Comparison of ENCODE assay signal across 1 cellular context in genomic region chr9:35669331-35670145, GRCh38.
TF ChIP-seq lines count a peak whose summit lies in the region.

No MANE protein-coding gene starts in this region.

TF ChIP-seq in HepG2, 621 proteins besides CTCF, POLR2A, EP300 and RAD21 (continued from another document and continues in another):
- TF ChIP-seq, protein P1, sequence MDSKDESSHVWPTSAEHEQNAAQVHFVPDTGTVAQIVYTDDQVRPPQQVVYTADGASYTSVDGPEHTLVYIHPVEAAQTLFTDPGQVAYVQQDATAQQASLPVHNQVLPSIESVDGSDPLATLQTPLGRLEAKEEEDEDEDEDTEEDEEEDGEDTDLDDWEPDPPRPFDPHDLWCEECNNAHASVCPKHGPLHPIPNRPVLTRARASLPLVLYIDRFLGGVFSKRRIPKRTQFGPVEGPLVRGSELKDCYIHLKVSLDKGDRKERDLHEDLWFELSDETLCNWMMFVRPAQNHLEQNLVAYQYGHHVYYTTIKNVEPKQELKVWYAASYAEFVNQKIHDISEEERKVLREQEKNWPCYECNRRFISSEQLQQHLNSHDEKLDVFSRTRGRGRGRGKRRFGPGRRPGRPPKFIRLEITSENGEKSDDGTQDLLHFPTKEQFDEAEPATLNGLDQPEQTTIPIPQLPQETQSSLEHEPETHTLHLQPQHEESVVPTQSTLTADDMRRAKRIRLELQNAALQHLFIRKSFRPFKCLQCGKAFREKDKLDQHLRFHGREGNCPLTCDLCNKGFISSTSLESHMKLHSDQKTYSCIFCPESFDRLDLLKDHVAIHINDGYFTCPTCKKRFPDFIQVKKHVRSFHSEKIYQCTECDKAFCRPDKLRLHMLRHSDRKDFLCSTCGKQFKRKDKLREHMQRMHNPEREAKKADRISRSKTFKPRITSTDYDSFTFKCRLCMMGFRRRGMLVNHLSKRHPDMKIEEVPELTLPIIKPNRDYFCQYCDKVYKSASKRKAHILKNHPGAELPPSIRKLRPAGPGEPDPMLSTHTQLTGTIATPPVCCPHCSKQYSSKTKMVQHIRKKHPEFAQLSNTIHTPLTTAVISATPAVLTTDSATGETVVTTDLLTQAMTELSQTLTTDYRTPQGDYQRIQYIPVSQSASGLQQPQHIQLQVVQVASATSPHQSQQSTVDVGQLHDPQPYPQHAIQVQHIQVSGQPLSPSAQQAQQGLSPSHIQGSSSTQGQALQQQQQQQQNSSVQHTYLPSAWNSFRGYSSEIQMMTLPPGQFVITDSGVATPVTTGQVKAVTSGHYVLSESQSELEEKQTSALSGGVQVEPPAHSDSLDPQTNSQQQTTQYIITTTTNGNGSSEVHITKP (CRISPR knock-in tag; IDR thresholded peaks at IDR 0.05; ENCODE audit: low read depth) = peak; percentile 75
- TF ChIP-seq HHEX (CRISPR knock-in tag; IDR thresholded peaks at IDR 0.05) (no peak), HOXA3 (CRISPR knock-in tag; IDR thresholded peaks at IDR 0.05) (peak; percentile 42), RFXANK (CRISPR knock-in tag; IDR thresholded peaks at IDR 0.05) (no peak), NAIF1 (CRISPR knock-in tag; IDR thresholded peaks at IDR 0.05; ENCODE audit: borderline replicate concordance) (0 out of 2 replicates have a peak, but pooled peaks have one; percentile 51), RELA (CRISPR knock-in tag; IDR thresholded peaks at IDR 0.05) (no peak), GPN1 (CRISPR knock-in tag; IDR thresholded peaks at IDR 0.05; ENCODE audit: borderline replicate concordance) (no peak), GATAD2A (CRISPR knock-in tag; IDR thresholded peaks at IDR 0.05) (peak; percentile 86), GATAD1 (CRISPR knock-in tag; IDR thresholded peaks at IDR 0.05) (peak; percentile 47; the same call in 1 of the 2 replicates), KDM5A (IDR thresholded peaks at IDR 0.05; ENCODE audit: borderline replicate concordance, low read length) (no peak), TP53 (CRISPR knock-in tag; conservative IDR thresholded peaks at IDR 0.05) (no peak), POGZ (CRISPR knock-in tag; IDR thresholded peaks at IDR 0.05) (peak; percentile 49), ZNF777 (CRISPR knock-in tag; IDR thresholded peaks at IDR 0.05) (no peak), ZNF33B (CRISPR knock-in tag; IDR thresholded peaks at IDR 0.05) (no peak; the same call in 1 of the 2 replicates), MAFF (IDR thresholded peaks at IDR 0.05; ENCODE audit: low read depth, low read length) (no peak), ONECUT2 (CRISPR knock-in tag; IDR thresholded peaks at IDR 0.05) (no peak), ZNF674 (CRISPR knock-in tag; IDR thresholded peaks at IDR 0.05; ENCODE audit: low read depth) (no peak), HOXD1 (CRISPR knock-in tag; IDR thresholded peaks at IDR 0.05) (no peak; the same call in 1 of the 2 replicates), PHF20 (CRISPR knock-in tag; IDR thresholded peaks at IDR 0.05) (no peak), SMYD3 (CRISPR knock-in tag; IDR thresholded peaks at IDR 0.05) (0 out of 2 replicates have a peak, but pooled peaks have one; percentile 39), TAF15 (IDR thresholded peaks at IDR 0.05; ENCODE audit: low read depth, low read length, poor library complexity, severe bottlenecking) (no peak), ZNF781 (CRISPR knock-in tag; IDR thresholded peaks at IDR 0.05; ENCODE audit: borderline replicate concordance, not compliant biosample characterization) (no peak), RARG (CRISPR knock-in tag; IDR thresholded peaks at IDR 0.05; ENCODE audit: low read depth) (no peak), MAF1 (CRISPR knock-in tag; IDR thresholded peaks at IDR 0.05; ENCODE audit: borderline replicate concordance) (no peak), ZNF703 (CRISPR knock-in tag; IDR thresholded peaks at IDR 0.05; ENCODE audit: borderline replicate concordance) (no peak), IRX3 (CRISPR knock-in tag; IDR thresholded peaks at IDR 0.05; ENCODE audit: borderline replicate concordance, low read depth) (no peak), ZNF768 (CRISPR knock-in tag; IDR thresholded peaks at IDR 0.05) (peak; percentile 56; the same call in 1 of the 2 replicates), ZNF329 (CRISPR knock-in tag; IDR thresholded peaks at IDR 0.05; ENCODE audit: low read depth) (no peak), MTF1 (CRISPR knock-in tag; IDR thresholded peaks at IDR 0.05) (no peak), PREB (CRISPR knock-in tag; IDR thresholded peaks at IDR 0.05) (no peak), ZNF75D (CRISPR knock-in tag; IDR thresholded peaks at IDR 0.05; ENCODE audit: borderline replicate concordance) (no peak), ZNF879 (CRISPR knock-in tag; IDR thresholded peaks at IDR 0.05) (no peak), NCOR1 (IDR thresholded peaks at IDR 0.05; ENCODE audit: borderline replicate concordance, low read length) (peak; percentile 79; the same call in 1 of the 2 replicates), ZFX (CRISPR knock-in tag; IDR thresholded peaks at IDR 0.05; ENCODE audit: low read depth) (no peak), ZFP1 (CRISPR knock-in tag; IDR thresholded peaks at IDR 0.05) (peak; percentile 72; the same call in 1 of the 2 replicates), BRD4 (CRISPR knock-in tag; IDR thresholded peaks at IDR 0.05) (no peak), ZNF598 (CRISPR knock-in tag; IDR thresholded peaks at IDR 0.05; ENCODE audit: borderline replicate concordance) (no peak), ERF (CRISPR knock-in tag; IDR thresholded peaks at IDR 0.05) (peak; percentile 43), ZNF562 (CRISPR knock-in tag; IDR thresholded peaks at IDR 0.05; ENCODE audit: borderline replicate concordance) (no peak), TBX2 (CRISPR knock-in tag; IDR thresholded peaks at IDR 0.05; ENCODE audit: borderline replicate concordance) (peak; percentile 53; the same call in 1 of the 2 replicates), ZBTB8A (CRISPR knock-in tag; IDR thresholded peaks at IDR 0.05; ENCODE audit: borderline replicate concordance, low read depth) (no peak), JUND (CRISPR knock-in tag; IDR thresholded peaks at IDR 0.05) (no peak), FOXA1 (IDR thresholded peaks at IDR 0.05) (no peak), FOXA1 (CRISPR knock-in tag; IDR thresholded peaks at IDR 0.05) (peak; percentile 49), YEATS4 (CRISPR knock-in tag; IDR thresholded peaks at IDR 0.05; ENCODE audit: borderline replicate concordance) (no peak), MIER3 (CRISPR knock-in tag; IDR thresholded peaks at IDR 0.05; ENCODE audit: borderline replicate concordance) (no peak; the same call in 1 of the 2 replicates), TEF (CRISPR knock-in tag; IDR thresholded peaks at IDR 0.05) (no peak), NBN (conservative IDR thresholded peaks at IDR 0.05) (no peak), ZNF343 (CRISPR knock-in tag; IDR thresholded peaks at IDR 0.05) (no peak), HOXA7 (CRISPR knock-in tag; IDR thresholded peaks at IDR 0.05) (no peak), JUNB (CRISPR knock-in tag; IDR thresholded peaks at IDR 0.05; ENCODE audit: borderline replicate concordance) (no peak), EEA1 (CRISPR knock-in tag; IDR thresholded peaks at IDR 0.05; ENCODE audit: borderline replicate concordance) (no peak), GTF3A (CRISPR knock-in tag; conservative IDR thresholded peaks at IDR 0.05) (no peak), AGO1 (IDR thresholded peaks at IDR 0.05; ENCODE audit: low read depth, low read length, poor library complexity, severe bottlenecking) (no peak), NFRKB (IDR thresholded peaks at IDR 0.05) (no peak), ZNF746 (CRISPR knock-in tag; IDR thresholded peaks at IDR 0.05) (no peak), ZNF670 (CRISPR knock-in tag; IDR thresholded peaks at IDR 0.05; ENCODE audit: borderline replicate concordance) (no peak), NR2F6 (IDR thresholded peaks at IDR 0.05) (peak; percentile 14; the same call in 1 of the 2 replicates), NR2F6 (CRISPR knock-in tag; IDR thresholded peaks at IDR 0.05) (peak; percentile 61; the same call in 1 of the 2 replicates), KLF11 (CRISPR knock-in tag; IDR thresholded peaks at IDR 0.05) (no peak)
- TF ChIP-seq, protein P2, sequence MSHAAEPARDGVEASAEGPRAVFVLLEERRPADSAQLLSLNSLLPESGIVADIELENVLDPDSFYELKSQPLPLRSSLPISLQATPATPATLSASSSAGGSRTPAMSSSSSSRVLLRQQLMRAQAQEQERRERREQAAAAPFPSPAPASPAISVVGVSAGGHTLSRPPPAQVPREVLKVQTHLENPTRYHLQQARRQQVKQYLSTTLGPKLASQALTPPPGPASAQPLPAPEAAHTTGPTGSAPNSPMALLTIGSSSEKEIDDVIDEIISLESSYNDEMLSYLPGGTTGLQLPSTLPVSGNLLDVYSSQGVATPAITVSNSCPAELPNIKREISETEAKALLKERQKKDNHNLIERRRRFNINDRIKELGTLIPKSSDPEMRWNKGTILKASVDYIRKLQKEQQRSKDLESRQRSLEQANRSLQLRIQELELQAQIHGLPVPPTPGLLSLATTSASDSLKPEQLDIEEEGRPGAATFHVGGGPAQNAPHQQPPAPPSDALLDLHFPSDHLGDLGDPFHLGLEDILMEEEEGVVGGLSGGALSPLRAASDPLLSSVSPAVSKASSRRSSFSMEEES (CRISPR knock-in tag; IDR thresholded peaks at IDR 0.05) = peak; percentile 52
- TF ChIP-seq, protein P3, sequence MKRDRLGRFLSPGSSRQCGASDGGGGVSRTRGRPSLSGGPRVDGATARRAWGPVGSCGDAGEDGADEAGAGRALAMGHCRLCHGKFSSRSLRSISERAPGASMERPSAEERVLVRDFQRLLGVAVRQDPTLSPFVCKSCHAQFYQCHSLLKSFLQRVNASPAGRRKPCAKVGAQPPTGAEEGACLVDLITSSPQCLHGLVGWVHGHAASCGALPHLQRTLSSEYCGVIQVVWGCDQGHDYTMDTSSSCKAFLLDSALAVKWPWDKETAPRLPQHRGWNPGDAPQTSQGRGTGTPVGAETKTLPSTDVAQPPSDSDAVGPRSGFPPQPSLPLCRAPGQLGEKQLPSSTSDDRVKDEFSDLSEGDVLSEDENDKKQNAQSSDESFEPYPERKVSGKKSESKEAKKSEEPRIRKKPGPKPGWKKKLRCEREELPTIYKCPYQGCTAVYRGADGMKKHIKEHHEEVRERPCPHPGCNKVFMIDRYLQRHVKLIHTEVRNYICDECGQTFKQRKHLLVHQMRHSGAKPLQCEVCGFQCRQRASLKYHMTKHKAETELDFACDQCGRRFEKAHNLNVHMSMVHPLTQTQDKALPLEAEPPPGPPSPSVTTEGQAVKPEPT (CRISPR knock-in tag; IDR thresholded peaks at IDR 0.05; ENCODE audit: low read depth) = no peak
- TF ChIP-seq, protein P4, sequence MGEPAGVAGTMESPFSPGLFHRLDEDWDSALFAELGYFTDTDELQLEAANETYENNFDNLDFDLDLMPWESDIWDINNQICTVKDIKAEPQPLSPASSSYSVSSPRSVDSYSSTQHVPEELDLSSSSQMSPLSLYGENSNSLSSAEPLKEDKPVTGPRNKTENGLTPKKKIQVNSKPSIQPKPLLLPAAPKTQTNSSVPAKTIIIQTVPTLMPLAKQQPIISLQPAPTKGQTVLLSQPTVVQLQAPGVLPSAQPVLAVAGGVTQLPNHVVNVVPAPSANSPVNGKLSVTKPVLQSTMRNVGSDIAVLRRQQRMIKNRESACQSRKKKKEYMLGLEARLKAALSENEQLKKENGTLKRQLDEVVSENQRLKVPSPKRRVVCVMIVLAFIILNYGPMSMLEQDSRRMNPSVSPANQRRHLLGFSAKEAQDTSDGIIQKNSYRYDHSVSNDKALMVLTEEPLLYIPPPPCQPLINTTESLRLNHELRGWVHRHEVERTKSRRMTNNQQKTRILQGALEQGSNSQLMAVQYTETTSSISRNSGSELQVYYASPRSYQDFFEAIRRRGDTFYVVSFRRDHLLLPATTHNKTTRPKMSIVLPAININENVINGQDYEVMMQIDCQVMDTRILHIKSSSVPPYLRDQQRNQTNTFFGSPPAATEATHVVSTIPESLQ (CRISPR knock-in tag; conservative IDR thresholded peaks at IDR 0.05) = no peak
- TF ChIP-seq, protein P5, sequence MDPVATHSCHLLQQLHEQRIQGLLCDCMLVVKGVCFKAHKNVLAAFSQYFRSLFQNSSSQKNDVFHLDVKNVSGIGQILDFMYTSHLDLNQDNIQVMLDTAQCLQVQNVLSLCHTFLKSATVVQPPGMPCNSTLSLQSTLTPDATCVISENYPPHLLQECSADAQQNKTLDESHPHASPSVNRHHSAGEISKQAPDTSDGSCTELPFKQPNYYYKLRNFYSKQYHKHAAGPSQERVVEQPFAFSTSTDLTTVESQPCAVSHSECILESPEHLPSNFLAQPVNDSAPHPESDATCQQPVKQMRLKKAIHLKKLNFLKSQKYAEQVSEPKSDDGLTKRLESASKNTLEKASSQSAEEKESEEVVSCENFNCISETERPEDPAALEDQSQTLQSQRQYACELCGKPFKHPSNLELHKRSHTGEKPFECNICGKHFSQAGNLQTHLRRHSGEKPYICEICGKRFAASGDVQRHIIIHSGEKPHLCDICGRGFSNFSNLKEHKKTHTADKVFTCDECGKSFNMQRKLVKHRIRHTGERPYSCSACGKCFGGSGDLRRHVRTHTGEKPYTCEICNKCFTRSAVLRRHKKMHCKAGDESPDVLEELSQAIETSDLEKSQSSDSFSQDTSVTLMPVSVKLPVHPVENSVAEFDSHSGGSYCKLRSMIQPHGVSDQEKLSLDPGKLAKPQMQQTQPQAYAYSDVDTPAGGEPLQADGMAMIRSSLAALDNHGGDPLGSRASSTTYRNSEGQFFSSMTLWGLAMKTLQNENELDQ (CRISPR knock-in tag; IDR thresholded peaks at IDR 0.05; ENCODE audit: borderline replicate concordance) = no peak
- TF ChIP-seq, protein P6, sequence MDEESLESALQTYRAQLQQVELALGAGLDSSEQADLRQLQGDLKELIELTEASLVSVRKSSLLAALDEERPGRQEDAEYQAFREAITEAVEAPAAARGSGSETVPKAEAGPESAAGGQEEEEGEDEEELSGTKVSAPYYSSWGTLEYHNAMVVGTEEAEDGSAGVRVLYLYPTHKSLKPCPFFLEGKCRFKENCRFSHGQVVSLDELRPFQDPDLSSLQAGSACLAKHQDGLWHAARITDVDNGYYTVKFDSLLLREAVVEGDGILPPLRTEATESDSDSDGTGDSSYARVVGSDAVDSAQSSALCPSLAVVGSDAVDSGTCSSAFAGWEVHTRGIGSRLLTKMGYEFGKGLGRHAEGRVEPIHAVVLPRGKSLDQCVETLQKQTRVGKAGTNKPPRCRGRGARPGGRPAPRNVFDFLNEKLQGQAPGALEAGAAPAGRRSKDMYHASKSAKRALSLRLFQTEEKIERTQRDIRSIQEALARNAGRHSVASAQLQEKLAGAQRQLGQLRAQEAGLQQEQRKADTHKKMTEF (CRISPR knock-in tag; IDR thresholded peaks at IDR 0.05) = peak; percentile 66
